ENCODE assay signal across 8 cellular contexts in the genomic region with DNA sequence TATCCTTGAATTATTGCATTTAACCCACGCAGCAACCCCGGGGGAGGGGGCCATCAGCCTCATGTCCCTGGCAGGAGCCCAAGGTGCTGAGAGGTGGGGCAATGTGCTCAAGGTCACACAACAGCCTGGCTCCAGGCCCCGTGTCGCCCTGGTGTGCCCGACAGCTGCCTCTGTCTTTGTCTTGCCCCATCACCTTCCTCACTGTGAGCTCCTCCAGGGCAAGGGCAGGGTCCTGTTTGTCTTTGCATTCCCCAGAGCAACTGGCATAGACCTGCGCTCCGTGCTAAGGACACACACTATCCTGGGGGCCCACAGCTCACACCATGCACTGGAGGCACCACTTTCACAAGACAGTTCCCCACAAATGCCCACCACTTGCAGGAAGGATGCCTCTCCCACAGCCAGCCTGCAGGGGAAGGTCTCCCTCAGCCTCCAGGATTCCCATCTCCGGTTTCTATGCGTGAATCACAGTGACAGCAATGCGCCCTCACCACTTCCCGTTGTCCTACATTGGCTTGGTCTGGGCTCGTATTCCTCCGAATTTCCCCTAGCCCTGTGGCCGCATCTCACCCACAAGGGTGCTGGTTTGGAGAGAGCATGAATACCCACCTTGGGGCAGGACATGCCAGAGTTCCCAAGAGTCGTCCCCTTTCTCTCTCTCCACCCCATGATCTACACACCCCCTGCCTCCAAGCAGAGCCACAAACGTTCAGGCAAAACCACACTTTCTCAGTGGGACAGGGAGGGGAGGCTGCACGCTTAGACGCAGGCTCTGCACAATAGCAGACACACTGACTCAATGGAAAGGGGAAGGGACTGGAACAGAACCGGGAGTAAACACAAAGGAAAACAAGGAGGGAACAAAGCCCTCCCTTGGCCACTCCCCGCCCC. TPM values are rescaled to one million over a fixed set of nuclear protein-coding genes. Genes with fewer than 3 reads are reported as not detected.
DNase-seq lines count a peak whose midpoint lies in the region; ATAC-seq, FAIRE-seq and TF ChIP-seq lines count a peak whose summit lies in the region.

No MANE protein-coding gene starts in this region.

- TF ChIP-seq POLR2A in A549 (IDR thresholded peaks at IDR 0.05; ENCODE audit: low read length) = no peak

- peaks cover 66% of the 10 kb centered on the region for H3K4me1 ChIP-seq in A549

- peaks cover 94% of the 10 kb centered on the region for H3K4me1 Mint-ChIP-seq in activated naive CD8-positive, alpha-beta T cell treated with anti-CD3 and anti-CD28 coated beads for 36 hours

- peaks cover 26% of the 10 kb centered on the region for H3K36me3 Mint-ChIP-seq in activated naive CD8-positive, alpha-beta T cell treated with anti-CD3 and anti-CD28 coated beads for 36 hours

- H3K9me3 ChIP-seq in A549 = no peaks in the 10 kb centered on the region

- TF ChIP-seq EP300 in A549 (IDR thresholded peaks at IDR 0.05) = no peak

- FAIRE-seq in A549 (lab: Jason Lieb, UNC) = no peak
- FAIRE-seq in HTR-8/SVneo (lab: Jason Lieb, UNC) = peak; percentile 67

- ATAC-seq in A549 = peak in 1 of 2 experiments; percentile 14; a peak in 3 of 6 replicates
- no peak for ATAC-seq in left ventricle myocardium superior
- peak; percentile 34 for ATAC-seq in sciatic nerve
- no peak for ATAC-seq in omental fat pad (ENCODE audit: low FRiP score)

- no peaks in the 10 kb centered on the region for H3K27me3 Mint-ChIP-seq in activated naive CD8-positive, alpha-beta T cell treated with anti-CD3 and anti-CD28 coated beads for 36 hours

- H3K4me2 ChIP-seq in A549 = peak overlapping the region; percentile 72

- DNase-seq in A549 (ENCODE audit: low read depth in 1 of 2, low spot score in 1 of 2) (peak in 1 of 2 experiments; percentile 35), HTR-8/SVneo (ENCODE audit: insufficient read length, low spot score) (peak; percentile 74), left ventricle myocardium superior (peak; percentile 73), sciatic nerve (ENCODE audit: low spot score) (no peak), omental fat pad (ENCODE audit: low spot score) (no peak), occipital lobe (lab: John Stamatoyannopoulos, UW) (no peak), NOMO-1 treated with dmso at 0.1 percent for 144 hours (lab: John Stamatoyannopoulos, UW; ENCODE audit: unreplicated experiment) (no peak)
- no peak for DNase-seq in activated naive CD8-positive, alpha-beta T cell treated with anti-CD3 and anti-CD28 coated beads for 36 hours

- no peak for TF ChIP-seq CTCF in A549 (IDR thresholded peaks at IDR 0.05)
- TF ChIP-seq CTCF in omental fat pad (IDR thresholded peaks at IDR 0.05) = no peak

- peak overlapping the region; percentile 33; the same call in 2 of the 3 replicates for H3K4me3 ChIP-seq in A549

- TF ChIP-seq RAD21 in A549 (conservative IDR thresholded peaks at IDR 0.05 in 1 of 2, IDR thresholded peaks at IDR 0.05 in 1 of 2) = no peak

- H3K9me3 Mint-ChIP-seq in activated naive CD8-positive, alpha-beta T cell treated with anti-CD3 and anti-CD28 coated beads for 36 hours = no peaks in the 10 kb centered on the region

- peak overlapping the region; percentile 93 for H3K27ac Mint-ChIP-seq in activated naive CD8-positive, alpha-beta T cell treated with anti-CD3 and anti-CD28 coated beads for 36 hours

- peak overlapping the region; percentile 93 to 97 for H3K27ac ChIP-seq in A549

- WGBS in A549 (ENCODE audit: missing lambda C conversion rate) = 34% methylated on average over 18 of the region's 20 CpGs

- H3K4me3 Mint-ChIP-seq in activated naive CD8-positive, alpha-beta T cell treated with anti-CD3 and anti-CD28 coated beads for 36 hours = peak overlapping the region; percentile 64

- POLR2A ChIA-PET in A549 (lab: Yijun Ruan, JAX) = no interaction called here

- CTCF ChIA-PET in A549 (lab: Yijun Ruan, JAX) = interaction anchor here (1.3 to 5.9 kb wide), 4 partner anchors 21 to 36 kb away, joined by 3 to 45 read pairs (median 25); partner anchors contain the start of gene CFAP58

- intact Hi-C loops in left ventricle myocardium superior (cut with micrococcal nuclease) = no loop called here
- intact Hi-C loops in sciatic nerve (cut with DNase I) = no loop called here

TF ChIP-seq in A549, 52 proteins besides CTCF, POLR2A, EP300 and RAD21:
- TF ChIP-seq NR3C1 (IDR thresholded peaks at IDR 0.05) (no peak), ZSCAN20 (CRISPR knock-in tag; IDR thresholded peaks at IDR 0.05) (no peak), RCOR1 (IDR thresholded peaks at IDR 0.05; ENCODE audit: low read depth, low read length) (no peak), SMC3 (IDR thresholded peaks at IDR 0.05) (no peak), EHMT2 (IDR thresholded peaks at IDR 0.05; ENCODE audit: low read depth) (no peak), MYC (IDR thresholded peaks at IDR 0.05; ENCODE audit: borderline replicate concordance, low read length) (no peak), CBX2 (IDR thresholded peaks at IDR 0.05; ENCODE audit: borderline replicate concordance, low read depth) (no peak), HOXB13 (CRISPR knock-in tag; IDR thresholded peaks at IDR 0.05; ENCODE audit: low read depth) (no peak), ZC3H11A (IDR thresholded peaks at IDR 0.05) (no peak), TFCP2L1 (CRISPR knock-in tag; IDR thresholded peaks at IDR 0.05) (no peak), MAZ (IDR thresholded peaks at IDR 0.05; ENCODE audit: borderline replicate concordance, low read depth, low read length) (no peak), FOXS1 (CRISPR knock-in tag; IDR thresholded peaks at IDR 0.05) (no peak), GATA3 (IDR thresholded peaks at IDR 0.05; ENCODE audit: borderline replicate concordance) (no peak), FOSL2 (IDR thresholded peaks at IDR 0.05) (no peak), FOSL2 (CRISPR knock-in tag; IDR thresholded peaks at IDR 0.05) (no peak), HDAC2 (IDR thresholded peaks at IDR 0.05) (no peak), PHF8 (IDR thresholded peaks at IDR 0.05; ENCODE audit: borderline replicate concordance, low read depth) (no peak), KDM5A (IDR thresholded peaks at IDR 0.05) (no peak)
- TF ChIP-seq, protein P1, sequence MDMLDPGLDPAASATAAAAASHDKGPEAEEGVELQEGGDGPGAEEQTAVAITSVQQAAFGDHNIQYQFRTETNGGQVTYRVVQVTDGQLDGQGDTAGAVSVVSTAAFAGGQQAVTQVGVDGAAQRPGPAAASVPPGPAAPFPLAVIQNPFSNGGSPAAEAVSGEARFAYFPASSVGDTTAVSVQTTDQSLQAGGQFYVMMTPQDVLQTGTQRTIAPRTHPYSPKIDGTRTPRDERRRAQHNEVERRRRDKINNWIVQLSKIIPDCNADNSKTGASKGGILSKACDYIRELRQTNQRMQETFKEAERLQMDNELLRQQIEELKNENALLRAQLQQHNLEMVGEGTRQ (IDR thresholded peaks at IDR 0.05) = no peak
TF ChIP-seq in A549: peak in this region for 0.

RNA-seq across cellular contexts. Expression of gene ITPRIP, which starts 10.3 kb away (rescaled TPM):
- polyA plus RNA-seq in A549 (2011; rRNA removed) (14.8 and 17.4 TPM in 2 replicates), A549 (2017; fragmentation: RNase III; extraction: RNeasy Plus Mini Kit Qiagen cat#74134 plus additional on column Dnase treatment) (18.3 to 21.0 TPM (median 19.8 TPM) in 3 replicates)
- 8.0 and 12.1 TPM in 2 replicates for polyA plus RNA-seq in A549 (2012; cell fraction: cytosol; rRNA removed)
- polyA plus RNA-seq in A549 (2012; cell fraction: nucleus; rRNA removed) = 17.9 and 19.4 TPM in 2 replicates
- 20.6 and 23.2 TPM in 2 replicates for polyA minus RNA-seq in A549 (2011; rRNA and poly(A)+ RNA removed)
- 10 to 100 TPM; 18.8 to 19.4 TPM for total RNA-seq in activated naive CD8-positive, alpha-beta T cell treated with anti-CD3 and anti-CD28 coated beads for 36 hours
- total RNA-seq in left ventricle myocardium superior (27.6 TPM), sciatic nerve (24.7 TPM), omental fat pad (10 to 100 TPM; 23.4 to 66.2 (median 49.9) TPM), occipital lobe (1.6 TPM)

RNA-seq across cellular contexts. Expression of gene CFAP58, which starts 25.6 kb away (rescaled TPM):
- polyA plus RNA-seq in A549 (2011; rRNA removed) = 0.16 and 0.22 TPM in 2 replicates
- polyA plus RNA-seq in A549 (2012; cell fraction: cytosol; rRNA removed) = 0.03 and 0.12 TPM in 2 replicates
- 0.07 TPM in 1 of 2 replicates, not detected in the other for polyA plus RNA-seq in A549 (2012; cell fraction: nucleus; rRNA removed)
- polyA plus RNA-seq in A549 (2017; fragmentation: RNase III; extraction: RNeasy Plus Mini Kit Qiagen cat#74134 plus additional on column Dnase treatment) = 0.17 to 0.32 TPM (median 0.25 TPM) in 3 replicates
- polyA minus RNA-seq in A549 (2011; rRNA and poly(A)+ RNA removed) = 0.50 TPM in 1 of 2 replicates, not detected in the other
- total RNA-seq in activated naive CD8-positive, alpha-beta T cell treated with anti-CD3 and anti-CD28 coated beads for 36 hours = under 1 TPM; 0.34 to 0.41 TPM
- total RNA-seq in left ventricle myocardium superior = 1.2 TPM
- 0.67 TPM for total RNA-seq in sciatic nerve
- under 1 TPM; 0.19 to 0.95 (median 0.33) TPM for total RNA-seq in omental fat pad
- 0.62 TPM for total RNA-seq in occipital lobe

RNA-seq across cellular contexts. Expression of gene GSTO2, which starts 59.0 kb away (rescaled TPM):
- polyA plus RNA-seq in A549 (2011; rRNA removed) (5.7 and 6.3 TPM in 2 replicates), A549 (2017; fragmentation: RNase III; extraction: RNeasy Plus Mini Kit Qiagen cat#74134 plus additional on column Dnase treatment) (1.3 to 1.9 TPM (median 1.8 TPM) in 3 replicates)
- polyA plus RNA-seq in A549 (2012; cell fraction: cytosol; rRNA removed) = 1.7 and 2.1 TPM in 2 replicates
- polyA plus RNA-seq in A549 (2012; cell fraction: nucleus; rRNA removed) = 0.80 and 3.0 TPM in 2 replicates
- polyA minus RNA-seq in A549 (2011; rRNA and poly(A)+ RNA removed) = 1.6 and 2.8 TPM in 2 replicates
- total RNA-seq in activated naive CD8-positive, alpha-beta T cell treated with anti-CD3 and anti-CD28 coated beads for 36 hours = 1 to 10 TPM; 1.5 to 2.5 TPM
- total RNA-seq in left ventricle myocardium superior (1.1 TPM), sciatic nerve (2.1 TPM), omental fat pad (1 to 10 TPM in 1 of 4 donors, under 1 TPM in 3; 0.12 to 1.4 (median 0.54) TPM), occipital lobe (0.62 TPM)

Comparison
In these comparisons a context has a peak if more than half of its experiments do, and no peak if none do; other contexts are left out.
1. DNase-seq: peak in HTR-8/SVneo (single experiment) and left ventricle myocardium superior (single experiment); none in activated naive CD8-positive, alpha-beta T cell treated with anti-CD3 and anti-CD28 coated beads for 36 hours (single experiment), sciatic nerve (single experiment), omental fat pad (single experiment), occipital lobe (single experiment) and NOMO-1 treated with dmso at 0.1 percent for 144 hours (single experiment).